8 cellular contexts compared by ENCODE assay signal in genomic region chr22:39514373-39514973, GRCh38. TPM values are rescaled to one million over a fixed set of nuclear protein-coding genes. Genes with fewer than 3 reads are reported as not detected.
DNase-seq lines count a peak whose midpoint lies in the region; ATAC-seq, FAIRE-seq and TF ChIP-seq lines count a peak whose summit lies in the region.

No MANE protein-coding gene starts in this region.

- no peak overlapping the region for H2AFZ ChIP-seq in mesenchymal stem cell (ENCODE audit: low read depth, low read length)

- peak; percentile 68 for DNase-seq in A673 (ENCODE audit: low spot score)
- no peak for DNase-seq in GM12891 (ENCODE audit: insufficient read length, low spot score)
- DNase-seq in T-helper 17 cell = peak in 1 of 3 donors; percentile 53
- DNase-seq in cerebellum (ENCODE audit: low spot score) = peak; percentile 65
- DNase-seq in mesenchymal stem cell = no peak
- DNase-seq in posterior vena cava (ENCODE audit: low spot score) = no peak

- 53% methylated on average over 8 of the region's 8 CpGs for WGBS in mesenchymal stem cell

- no peaks in the 10 kb centered on the region for H3K27me3 Mint-ChIP-seq in T-helper 17 cell

- no peak overlapping the region for H2BK120ac ChIP-seq in mesenchymal stem cell (ENCODE audit: low read depth, low read length)

- TF ChIP-seq POLR2A in GM12891 (IDR thresholded peaks at IDR 0.05; ENCODE audit: low read depth, low read length) = no peak

- H3K4me2 ChIP-seq in mesenchymal stem cell (ENCODE audit: low read length, poor library complexity, severe bottlenecking) = no peak overlapping the region

- H3K4me1 ChIP-seq in A673 (ENCODE audit: insufficient read depth, low read length, poor library complexity, severe bottlenecking) (peaks cover 13% of the 10 kb centered on the region), mesenchymal stem cell (ENCODE audit: control insufficient read depth, insufficient read depth, low read depth, low read length) (peaks cover 6% of the 10 kb centered on the region)

- peaks cover 11% of the 10 kb centered on the region for H3K36me3 Mint-ChIP-seq in T-helper 17 cell (ENCODE audit: low read depth)

- TF ChIP-seq CTCF in A673 (conservative IDR thresholded peaks at IDR 0.05; ENCODE audit: low read depth, low read length) = peak; percentile 87

- peaks cover 11% of the 10 kb centered on the region for H3K4me1 Mint-ChIP-seq in T-helper 17 cell

- H4K8ac ChIP-seq in mesenchymal stem cell (ENCODE audit: low read length) = no peak overlapping the region

- no peak overlapping the region for H2AK5ac ChIP-seq in mesenchymal stem cell (ENCODE audit: low read length, severe bottlenecking)

- no peak overlapping the region for H3K4me3 ChIP-seq in A673 (ENCODE audit: low read depth, low read length, poor library complexity, severe bottlenecking)
- H3K4me3 ChIP-seq in mesenchymal stem cell (ENCODE audit: insufficient read depth in 1 of 2, low read depth in 1 of 2, low read length in 2 of 2) = no peak overlapping the region

- peaks cover 75% of the 10 kb centered on the region for H3K36me3 ChIP-seq in A673 (ENCODE audit: insufficient read depth, low read length, poor library complexity, severe bottlenecking)
- peaks cover 60 to 80% of the 10 kb centered on the region in 2 experiments for H3K36me3 ChIP-seq in mesenchymal stem cell (ENCODE audit: control insufficient read depth in 1 of 2, insufficient read depth in 2 of 2, low read depth in 1 of 2, low read length in 2 of 2)

- ATAC-seq in T-helper 17 cell (peak; percentile 62), HG02840 (IDR thresholded peaks at IDR 0.05; ENCODE audit: low FRiP score, unreplicated experiment) (no peak), GM19463 (IDR thresholded peaks at IDR 0.05; ENCODE audit: unreplicated experiment) (no peak)

- intact Hi-C loops in A673 (cut with micrococcal nuclease; ENCODE audit: unreplicated experiment) = no loop called here
- intact Hi-C loops in posterior vena cava (cut with DNase I) = loop anchor here in 1 of 2 donors (10.0 kb wide), 1 partner anchor 90 kb away; no protein-coding TSS in a partner anchor

- peak; percentile 81 for FAIRE-seq in GM12891 (lab: Jason Lieb, UNC)

- TSS peak; percentile 13 for BruUV-seq in A673 (replicated peaks; lab: Mats Ljungman, UMichigan)

- no peak overlapping the region for H2BK5ac ChIP-seq in mesenchymal stem cell (ENCODE audit: low read depth, low read length, poor library complexity, severe bottlenecking)

- H3K9ac ChIP-seq in mesenchymal stem cell (ENCODE audit: low read length) = peak overlapping the region; percentile 27

- no peak overlapping the region for H2BK12ac ChIP-seq in mesenchymal stem cell (ENCODE audit: low read length in 2 of 2)

- H3K27ac Mint-ChIP-seq in T-helper 17 cell = peak overlapping the region; percentile 41

- H3K14ac ChIP-seq in mesenchymal stem cell (ENCODE audit: low read length in 2 of 2) = no peak overlapping the region

- no peak overlapping the region for H3K18ac ChIP-seq in mesenchymal stem cell (ENCODE audit: low read depth in 1 of 2, low read length in 2 of 2)

- no peak overlapping the region for H3K23ac ChIP-seq in mesenchymal stem cell (ENCODE audit: low read length in 2 of 2)

- H3K9me3 ChIP-seq in A673 (ENCODE audit: low read depth, low read length, poor library complexity, severe bottlenecking) = no peaks in the 10 kb centered on the region
- H3K9me3 ChIP-seq in T-helper 17 cell (ENCODE audit: control insufficient read depth, low read length, poor library complexity, severe bottlenecking) = no peaks in the 10 kb centered on the region
- no peaks in the 10 kb centered on the region for H3K9me3 ChIP-seq in mesenchymal stem cell (ENCODE audit: control insufficient read depth, low read length)

- peaks cover 49% of the 10 kb centered on the region for H3K79me1 ChIP-seq in mesenchymal stem cell (replicated peaks; ENCODE audit: low read length, poor library complexity, severe bottlenecking)

- no peaks in the 10 kb centered on the region for H3K27me3 ChIP-seq in A673 (replicated peaks; ENCODE audit: insufficient read depth, low read depth, low read length, poor library complexity)
- H3K27me3 ChIP-seq in mesenchymal stem cell (ENCODE audit: control insufficient read depth in 1 of 2, insufficient read depth in 1 of 2, low read length in 2 of 2) = no peaks in the 10 kb centered on the region

- H3K4me3 Mint-ChIP-seq in T-helper 17 cell = no peak overlapping the region

- no peak overlapping the region for H3K27ac ChIP-seq in A673 (ENCODE audit: low read depth, low read length, poor library complexity, severe bottlenecking)
- H3K27ac ChIP-seq in mesenchymal stem cell (ENCODE audit: low read length, poor library complexity, severe bottlenecking) = no peak overlapping the region

- H2BK15ac ChIP-seq in mesenchymal stem cell (ENCODE audit: low read depth, poor library complexity, severe bottlenecking) = no peak overlapping the region

- no peak overlapping the region for H3K4ac ChIP-seq in mesenchymal stem cell (ENCODE audit: low read depth in 1 of 2, low read length in 2 of 2)

- CTCF ChIA-PET in A673 (lab: Charles Lee) = interaction anchor here (0.6 to 1.4 kb wide), 4 partner anchors 12 to 270 kb away, joined by 3 to 4 read pairs (median 4); partner anchors contain the start of genes MIEF1, PDGFB and TAB1

- H4K91ac ChIP-seq in mesenchymal stem cell (ENCODE audit: low read length) = no peak overlapping the region

- POLR2A ChIA-PET in A673 (lab: Charles Lee; ENCODE audit: low non-redundant PET) = interaction anchor here (0.7 kb wide), 1 partner anchor 10 kb away, joined by 3 read pairs; no protein-coding TSS in a partner anchor

TF ChIP-seq in GM12891, 5 proteins besides CTCF, POLR2A, EP300 and RAD21:
- no peak for TF ChIP-seq PAX5 (IDR thresholded peaks at IDR 0.05; ENCODE audit: insufficient read depth, low read length, severe bottlenecking)
- TF ChIP-seq SPI1 (IDR thresholded peaks at IDR 0.05; ENCODE audit: low read depth, low read length) = no peak
- TF ChIP-seq POU2F2 (IDR thresholded peaks at IDR 0.05; ENCODE audit: low read depth, low read length) = no peak
TF ChIP-seq in GM12891: peak in this region for 0.

RNA-seq across cellular contexts. Expression of gene ATF4, which starts 5.9 kb away (rescaled TPM):
- total RNA-seq in A673 (2021) = 476 and 573 TPM in 2 replicates
- polyA plus RNA-seq in GM12891 (2012; ENCODE audit: low read depth, missing spikeins) = 491 TPM
- 100 to 1,000 TPM; 260 to 333 TPM for total RNA-seq in T-helper 17 cell
- total RNA-seq in cerebellum = 70.2 TPM
- polyA plus RNA-seq in mesenchymal stem cell (2013, experiment 1 of 2) = 513 TPM
- 503 TPM for polyA plus RNA-seq in mesenchymal stem cell (2013, experiment 2 of 2)
- total RNA-seq in posterior vena cava = 100 to 1,000 TPM; 414 to 565 TPM

RNA-seq across cellular contexts. Expression of gene MIEF1, which starts 12.4 kb away (rescaled TPM):
- total RNA-seq in A673 (2021) (47.1 and 55.1 TPM in 2 replicates), T-helper 17 cell (10 to 100 TPM; 16.9 to 22.7 TPM), cerebellum (24.8 TPM), posterior vena cava (10 to 100 TPM; 16.5 to 16.8 TPM)
- 19.6 TPM for polyA plus RNA-seq in GM12891 (2012; ENCODE audit: low read depth, missing spikeins)
- 19.0 TPM for polyA plus RNA-seq in mesenchymal stem cell (2013, experiment 1 of 2)
- 19.9 TPM for polyA plus RNA-seq in mesenchymal stem cell (2013, experiment 2 of 2)

RNA-seq across cellular contexts. Expression of gene RPS19BP1, which starts 18.1 kb away (rescaled TPM):
- total RNA-seq in A673 (2021) (93.5 and 97.2 TPM in 2 replicates), T-helper 17 cell (10 to 100 TPM; 42.6 to 47.3 TPM), cerebellum (18.0 TPM), posterior vena cava (10 to 100 TPM; 49.9 to 54.4 TPM)
- polyA plus RNA-seq in GM12891 (2012; ENCODE audit: low read depth, missing spikeins) = 62.8 TPM
- polyA plus RNA-seq in mesenchymal stem cell (2013, experiment 1 of 2) = 59.9 TPM
- polyA plus RNA-seq in mesenchymal stem cell (2013, experiment 2 of 2) = 59.6 TPM

RNA-seq across cellular contexts. Expression of gene CACNA1I, which starts 56.1 kb away (rescaled TPM):
- total RNA-seq in A673 (2021) (0.90 and 1.4 TPM in 2 replicates), T-helper 17 cell (10 to 100 TPM; 20.3 to 27.9 TPM), cerebellum (0.91 TPM), posterior vena cava (under 1 TPM; 0.05 to 0.09 TPM)
- not detected for polyA plus RNA-seq in GM12891 (2012; ENCODE audit: low read depth, missing spikeins)
- polyA plus RNA-seq in mesenchymal stem cell (2013, experiment 1 of 2) = under 0.01 TPM
- polyA plus RNA-seq in mesenchymal stem cell (2013, experiment 2 of 2) = 0.01 TPM

RNA-seq across cellular contexts. Expression of gene MGAT3, which starts 57.7 kb away (rescaled TPM):
- total RNA-seq in A673 (2021) (2.7 and 5.8 TPM in 2 replicates), T-helper 17 cell (under 1 TPM; 0.25 to 0.96 TPM), cerebellum (26.0 TPM), posterior vena cava (1 to 10 TPM; 2.3 to 3.2 TPM)
- polyA plus RNA-seq in GM12891 (2012; ENCODE audit: low read depth, missing spikeins) = 16.9 TPM
- 2.1 TPM for polyA plus RNA-seq in mesenchymal stem cell (2013, experiment 1 of 2)
- 2.0 TPM for polyA plus RNA-seq in mesenchymal stem cell (2013, experiment 2 of 2)

Comparison
In these comparisons a context has a peak if more than half of its experiments do, and no peak if none do; other contexts are left out.
1. DNase-seq: peak in A673 (single experiment) and cerebellum (single experiment); none in GM12891 (single experiment), mesenchymal stem cell (single experiment) and posterior vena cava (single experiment).